ENCODE assay signal across 7 cellular contexts in genomic region chr6:28102699-28103098, GRCh38. TPM values are rescaled to one million over a fixed set of nuclear protein-coding genes. Genes with fewer than 3 reads are reported as not detected.
DNase-seq lines count a peak whose midpoint lies in the region; ATAC-seq and TF ChIP-seq lines count a peak whose summit lies in the region.
"Not testable (repeated sequence)": the region's sequence is repeated elsewhere in the genome, so short reads cannot be mapped to it uniquely, and the experiment has no call there.

No MANE protein-coding gene starts in this region.

- intact Hi-C loops in activated CD4-positive, alpha-beta T cell treated with anti-CD3 and anti-CD28 coated beads for 36 hours (cut with DNase I, micrococcal nuclease) = not testable (repeated sequence)
- intact Hi-C loops in natural killer cell (cut with micrococcal nuclease) = loop anchor here (5.0 kb wide), 1 partner anchor 35 kb away; no protein-coding TSS in a partner anchor

- not testable (repeated sequence) for DNase-seq in CD4-positive, CD25-positive, alpha-beta regulatory T cell; activated CD4-positive, alpha-beta T cell treated with anti-CD3 and anti-CD28 coated beads for 36 hours; natural killer cell; osteocyte (ENCODE audit: extremely low spot score, unreplicated experiment)

- H3K27ac ChIP-seq in CD4-positive, CD25-positive, alpha-beta regulatory T cell (ENCODE audit: insufficient read depth, low read length, poor library complexity, severe bottlenecking); HEK293 (ENCODE audit: extremely low read depth, low read depth, low read length): not testable (repeated sequence)

- H3K9me3 Mint-ChIP-seq in CD4-positive, CD25-positive, alpha-beta regulatory T cell; activated CD4-positive, alpha-beta T cell treated with anti-CD3 and anti-CD28 coated beads for 36 hours (ENCODE audit: low read depth); activated naive CD4-positive, alpha-beta T cell treated with anti-CD3 and anti-CD28 coated beads, Interleukin-2, amount 50 U/mL, for 24 hours; brain; natural killer cell; osteocyte (ENCODE audit: unreplicated experiment): not testable (repeated sequence)

- ATAC-seq in CD4-positive, CD25-positive, alpha-beta regulatory T cell (ENCODE audit: low read depth in 2 of 2); activated CD4-positive, alpha-beta T cell treated with anti-CD3 and anti-CD28 coated beads for 36 hours; natural killer cell: not testable (repeated sequence)

- TF ChIP-seq CTCF in HEK293 (tag by site-specific recombination; IDR thresholded peaks at IDR 0.05); brain (conservative IDR thresholded peaks at IDR 0.05); natural killer cell (IDR thresholded peaks at IDR 0.05); osteocyte (IDR thresholded peaks at IDR 0.05): not testable (repeated sequence)

- H3K4me3 Mint-ChIP-seq in CD4-positive, CD25-positive, alpha-beta regulatory T cell = peak overlapping the region in 3 of 4 donors; percentile 7 to 66 (median 44)
- H3K4me3 Mint-ChIP-seq in activated CD4-positive, alpha-beta T cell treated with anti-CD3 and anti-CD28 coated beads for 36 hours = not testable (repeated sequence)
- peak overlapping the region; percentile 2 for H3K4me3 Mint-ChIP-seq in activated naive CD4-positive, alpha-beta T cell treated with anti-CD3 and anti-CD28 coated beads, Interleukin-2, amount 50 U/mL, for 24 hours
- H3K4me3 Mint-ChIP-seq in brain (peak overlapping the region; percentile 25 to 69 (median 60)), natural killer cell (peak overlapping the region; percentile 10), osteocyte (ENCODE audit: unreplicated experiment) (peak overlapping the region; percentile 47)

- not testable (repeated sequence) for H3K9me3 ChIP-seq in CD4-positive, CD25-positive, alpha-beta regulatory T cell (ENCODE audit: control insufficient read depth in 2 of 2, low read length in 2 of 2); HEK293 (ENCODE audit: control insufficient read depth, insufficient read depth, low read depth, low read length)

- not testable (repeated sequence) for H3K4me3 ChIP-seq in CD4-positive, CD25-positive, alpha-beta regulatory T cell (ENCODE audit: low read depth, low read length); HEK293 (ENCODE audit: low read depth, low read length)

- H3K4me1 Mint-ChIP-seq in CD4-positive, CD25-positive, alpha-beta regulatory T cell = peaks cover 0 to 14% (median 11%) of the 10 kb centered on the region in 4 donors
- not testable (repeated sequence) for H3K4me1 Mint-ChIP-seq in activated CD4-positive, alpha-beta T cell treated with anti-CD3 and anti-CD28 coated beads for 36 hours; activated naive CD4-positive, alpha-beta T cell treated with anti-CD3 and anti-CD28 coated beads, Interleukin-2, amount 50 U/mL, for 24 hours
- H3K4me1 Mint-ChIP-seq in brain = peaks cover 11% of the 10 kb centered on the region
- peaks cover 11 to 12% of the 10 kb centered on the region in 2 donors for H3K4me1 Mint-ChIP-seq in natural killer cell
- peaks cover 10% of the 10 kb centered on the region for H3K4me1 Mint-ChIP-seq in osteocyte (ENCODE audit: unreplicated experiment)

- H3K36me3 ChIP-seq in CD4-positive, CD25-positive, alpha-beta regulatory T cell (ENCODE audit: control insufficient read depth, insufficient read depth, low read length); HEK293 (ENCODE audit: control insufficient read depth in 2 of 2, insufficient read depth in 1 of 2, low read length in 2 of 2): not testable (repeated sequence)

- H3K27me3 Mint-ChIP-seq in CD4-positive, CD25-positive, alpha-beta regulatory T cell = peaks cover 24% of the 10 kb centered on the region
- H3K27me3 Mint-ChIP-seq in activated CD4-positive, alpha-beta T cell treated with anti-CD3 and anti-CD28 coated beads for 36 hours; activated naive CD4-positive, alpha-beta T cell treated with anti-CD3 and anti-CD28 coated beads, Interleukin-2, amount 50 U/mL, for 24 hours: not testable (repeated sequence)
- H3K27me3 Mint-ChIP-seq in brain (peaks cover 20% of the 10 kb centered on the region), natural killer cell (ENCODE audit: low read depth in 2 of 2) (peaks cover 26 to 27% of the 10 kb centered on the region in 2 donors), osteocyte (ENCODE audit: unreplicated experiment) (peaks cover 26% of the 10 kb centered on the region)

- peak overlapping the region in 1 of 3 donors; percentile 32 for H3K27ac Mint-ChIP-seq in CD4-positive, CD25-positive, alpha-beta regulatory T cell
- H3K27ac Mint-ChIP-seq in activated CD4-positive, alpha-beta T cell treated with anti-CD3 and anti-CD28 coated beads for 36 hours = peak overlapping the region; percentile 42
- not testable (repeated sequence) for H3K27ac Mint-ChIP-seq in activated naive CD4-positive, alpha-beta T cell treated with anti-CD3 and anti-CD28 coated beads, Interleukin-2, amount 50 U/mL, for 24 hours; brain; natural killer cell; osteocyte (ENCODE audit: unreplicated experiment)

- not testable (repeated sequence) for H3K27me3 ChIP-seq in CD4-positive, CD25-positive, alpha-beta regulatory T cell (ENCODE audit: control insufficient read depth, insufficient read depth, low read length)

- H3K36me3 Mint-ChIP-seq in CD4-positive, CD25-positive, alpha-beta regulatory T cell; activated CD4-positive, alpha-beta T cell treated with anti-CD3 and anti-CD28 coated beads for 36 hours (ENCODE audit: low read depth); activated naive CD4-positive, alpha-beta T cell treated with anti-CD3 and anti-CD28 coated beads, Interleukin-2, amount 50 U/mL, for 24 hours; brain; natural killer cell; osteocyte (ENCODE audit: unreplicated experiment): not testable (repeated sequence)

- CTCF ChIA-PET in HEK293 (lab: Yijun Ruan, JAX) = interaction anchor here (0.5 kb wide), 1 partner anchor 102 kb away, joined by 4 read pairs; no protein-coding TSS in a partner anchor
- CTCF ChIA-PET in activated CD4-positive, alpha-beta T cell treated with anti-CD3 and anti-CD28 coated beads for 36 hours (lab: Charles Lee) = not testable (repeated sequence)

- POLR2A ChIA-PET in HEK293 (lab: Yijun Ruan, JAX); activated CD4-positive, alpha-beta T cell treated with anti-CD3 and anti-CD28 coated beads for 36 hours (lab: Charles Lee): not testable (repeated sequence)

- H3K4me1 ChIP-seq in CD4-positive, CD25-positive, alpha-beta regulatory T cell (ENCODE audit: control insufficient read depth, insufficient read depth, low read length, poor library complexity, severe bottlenecking) = peaks cover 12% of the 10 kb centered on the region
- not testable (repeated sequence) for H3K4me1 ChIP-seq in HEK293 (ENCODE audit: control insufficient read depth, insufficient read depth, low read length)

TF ChIP-seq in HEK293, 187 proteins besides CTCF, POLR2A, EP300 and RAD21:
- peak; percentile 95 for TF ChIP-seq ZNF146 (tag by site-specific recombination; IDR thresholded peaks at IDR 0.05)
- 0 out of 2 replicates have a peak, but pooled peaks have one; percentile 28 for TF ChIP-seq ZNF580 (tag by site-specific recombination; IDR thresholded peaks at IDR 0.05)

RNA-seq across cellular contexts. Expression of gene ZSCAN16, which starts 21.7 kb away (rescaled TPM):
- total RNA-seq in CD4-positive, CD25-positive, alpha-beta regulatory T cell = 8.0 TPM
- 10 to 100 TPM; 11.5 to 26.5 (median 14.5) TPM for polyA plus RNA-seq in CD4-positive, CD25-positive, alpha-beta regulatory T cell
- total RNA-seq in activated CD4-positive, alpha-beta T cell treated with anti-CD3 and anti-CD28 coated beads for 36 hours = 1 to 10 TPM; 2.1 to 2.6 TPM
- 14.9 TPM for polyA plus RNA-seq in brain (ENCODE audit: insufficient read depth, low read depth, low replicate concordance)
- total RNA-seq in natural killer cell = 1 to 10 TPM; 7.7 to 9.1 (median 7.8) TPM
- 4.8 and 5.1 TPM in 2 replicates for total RNA-seq in osteocyte

RNA-seq across cellular contexts. Expression of gene ZNF165, which starts 22.3 kb away (rescaled TPM):
- 4.3 TPM for total RNA-seq in CD4-positive, CD25-positive, alpha-beta regulatory T cell
- under 1 TPM in 3 of 4 donors, not detected in 1; 0.24 to 0.57 (median 0.40) TPM for polyA plus RNA-seq in CD4-positive, CD25-positive, alpha-beta regulatory T cell
- 1 to 10 TPM; 4.6 TPM for total RNA-seq in activated CD4-positive, alpha-beta T cell treated with anti-CD3 and anti-CD28 coated beads for 36 hours
- 1.2 TPM for polyA plus RNA-seq in brain (ENCODE audit: insufficient read depth, low read depth, low replicate concordance)
- total RNA-seq in natural killer cell (1 to 10 TPM in 1 of 3 donors, under 1 TPM in 2; 0.61 to 2.2 (median 0.85) TPM), osteocyte (0.32 and 0.78 TPM in 2 replicates)

RNA-seq across cellular contexts. Expression of gene ZKSCAN8, which starts 39.0 kb away (rescaled TPM):
- 27.4 TPM for total RNA-seq in CD4-positive, CD25-positive, alpha-beta regulatory T cell
- 1 to 10 TPM in 3 of 4 donors, under 1 TPM in 1; 0.78 to 4.1 (median 1.6) TPM for polyA plus RNA-seq in CD4-positive, CD25-positive, alpha-beta regulatory T cell
- 10 to 100 TPM; 17.5 to 20.7 TPM for total RNA-seq in activated CD4-positive, alpha-beta T cell treated with anti-CD3 and anti-CD28 coated beads for 36 hours
- polyA plus RNA-seq in brain (ENCODE audit: insufficient read depth, low read depth, low replicate concordance) = 15.2 TPM
- 10 to 100 TPM; 38.0 to 42.5 (median 39.2) TPM for total RNA-seq in natural killer cell
- total RNA-seq in osteocyte = 34.7 and 36.3 TPM in 2 replicates
